25 cellular contexts compared by ENCODE assay signal in the genomic region with DNA sequence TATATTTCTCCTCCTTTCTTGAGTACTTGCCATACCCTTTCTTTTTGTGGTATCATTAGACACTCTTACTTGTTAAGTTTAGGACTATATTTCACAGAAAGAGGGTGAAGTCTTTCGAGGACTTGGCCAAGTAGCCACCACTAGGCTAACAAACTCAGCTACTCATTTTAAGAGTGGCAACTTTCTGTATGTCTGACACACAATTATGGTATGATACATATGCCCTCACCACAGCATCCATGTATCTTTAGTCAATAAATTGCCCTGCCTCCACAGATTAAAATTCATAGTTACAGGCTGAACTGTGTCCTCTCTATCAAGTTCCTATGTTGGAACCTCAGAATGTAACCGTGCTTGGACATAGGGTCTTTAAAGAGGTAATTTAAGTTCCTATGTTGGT.
"Had no signal": no experiment of that assay in that cellular context is flagged by ENCODE, and none has a peak within 500 bp of the region (broad histone marks: within the 10 kb centered on the region; RNA-seq: fewer than 3 reads in every experiment).

No MANE protein-coding gene starts in this region.

- H3K27ac Mint-ChIP-seq: activated CD4-positive, alpha-beta memory T cell treated with anti-CD3 and anti-CD28 coated beads, Interleukin-2, amount 10 ng/mL, durations not matched to agents 7 days and 5 days; activated CD4-positive, alpha-beta T cell treated with anti-CD3 and anti-CD28 coated beads, Interleukin-2, amount 10 ng/mL, durations not matched to agents 7 days and 5 days; activated T-helper 2 cell treated with anti-CD3 and anti-CD28 coated beads, Interferon-gamma antibody, Interleukin-2, Interleukin-4, amounts not matched to agents 10 μg/mL and 5 μg/mL and 100 μg/mL, durations not matched to agents 14 hours and 24 hours and 36 hours; brain; T-helper 17 cell; WTC11 had no signal

- H3K36me3 Mint-ChIP-seq: WTC11 had no signal

- DNase-seq: activated CD4-positive, alpha-beta memory T cell treated with anti-CD3 and anti-CD28 coated beads, Interleukin-2, amount 10 ng/mL, durations not matched to agents 7 days and 5 days; activated CD4-positive, alpha-beta T cell treated with anti-CD3 and anti-CD28 coated beads, Interleukin-2, amount 10 ng/mL, durations not matched to agents 7 days and 5 days; activated CD4-positive, CD25-positive, alpha-beta regulatory T cell treated with anti-CD3 and anti-CD28 coated beads, Interleukin-2, amount 50 U/mL, for 72 hours; activated CD8-positive, alpha-beta memory T cell treated with anti-CD3 and anti-CD28 coated beads, Interleukin-2, amount 50 U/mL, for 4 hours; activated gamma-delta T cell treated with Interleukin-2 at 50 U/mL for 16 hours; activated naive CD4-positive, alpha-beta T cell treated with anti-CD3 and anti-CD28 coated beads, Interleukin-2, amount 50 U/mL, for 16 hours; activated T-cell treated with anti-CD3 and anti-CD28 coated beads, Interleukin-2, amount 50 U/mL, for 4 hours; amygdala; Karpas-422; MM.1S; NCI-H1105; NCI-H1436; NCI-H1694 treated with DMSO at 0.1 percent for 48 hours; NCI-H2029 treated with DMSO at 0.1 percent for 48 hours; NCI-H345; NCI-H510A; NCI-H526 treated with DMSO at 0.1 percent for 48 hours; NCI-H82; SIG-M5; T-helper 17 cell; T-helper 9 cell had no signal

- H3K9me3 Mint-ChIP-seq: activated CD4-positive, alpha-beta memory T cell treated with anti-CD3 and anti-CD28 coated beads, Interleukin-2, amount 10 ng/mL, durations not matched to agents 7 days and 5 days; activated CD4-positive, alpha-beta T cell treated with anti-CD3 and anti-CD28 coated beads, Interleukin-2, amount 10 ng/mL, durations not matched to agents 7 days and 5 days; activated T-cell treated with anti-CD3 and anti-CD28 coated beads, Interleukin-2, amount 50 U/mL, for 4 hours; activated T-helper 2 cell treated with anti-CD3 and anti-CD28 coated beads, Interferon-gamma antibody, Interleukin-2, Interleukin-4, amounts not matched to agents 10 μg/mL and 5 μg/mL and 100 μg/mL, durations not matched to agents 14 hours and 24 hours and 36 hours; brain; WTC11 had no signal

- ATAC-seq: K562, T-helper 17 cell, WTC11 had no signal

- H3K27me3 Mint-ChIP-seq: activated CD4-positive, alpha-beta memory T cell treated with anti-CD3 and anti-CD28 coated beads, Interleukin-2, amount 10 ng/mL, durations not matched to agents 7 days and 5 days; activated CD4-positive, alpha-beta T cell treated with anti-CD3 and anti-CD28 coated beads, Interleukin-2, amount 10 ng/mL, durations not matched to agents 7 days and 5 days; brain; T-helper 17 cell had no signal

- H3K4me3 Mint-ChIP-seq: activated CD4-positive, alpha-beta memory T cell treated with anti-CD3 and anti-CD28 coated beads, Interleukin-2, amount 10 ng/mL, durations not matched to agents 7 days and 5 days; activated CD4-positive, alpha-beta T cell treated with anti-CD3 and anti-CD28 coated beads, Interleukin-2, amount 10 ng/mL, durations not matched to agents 7 days and 5 days; activated T-cell treated with anti-CD3 and anti-CD28 coated beads, Interleukin-2, amount 50 U/mL, for 4 hours; brain; T-helper 17 cell; WTC11 had no signal

- H3K4me3 ChIP-seq: K562 had no signal
